1 cellular context compared by ENCODE assay signal in the genomic region with DNA sequence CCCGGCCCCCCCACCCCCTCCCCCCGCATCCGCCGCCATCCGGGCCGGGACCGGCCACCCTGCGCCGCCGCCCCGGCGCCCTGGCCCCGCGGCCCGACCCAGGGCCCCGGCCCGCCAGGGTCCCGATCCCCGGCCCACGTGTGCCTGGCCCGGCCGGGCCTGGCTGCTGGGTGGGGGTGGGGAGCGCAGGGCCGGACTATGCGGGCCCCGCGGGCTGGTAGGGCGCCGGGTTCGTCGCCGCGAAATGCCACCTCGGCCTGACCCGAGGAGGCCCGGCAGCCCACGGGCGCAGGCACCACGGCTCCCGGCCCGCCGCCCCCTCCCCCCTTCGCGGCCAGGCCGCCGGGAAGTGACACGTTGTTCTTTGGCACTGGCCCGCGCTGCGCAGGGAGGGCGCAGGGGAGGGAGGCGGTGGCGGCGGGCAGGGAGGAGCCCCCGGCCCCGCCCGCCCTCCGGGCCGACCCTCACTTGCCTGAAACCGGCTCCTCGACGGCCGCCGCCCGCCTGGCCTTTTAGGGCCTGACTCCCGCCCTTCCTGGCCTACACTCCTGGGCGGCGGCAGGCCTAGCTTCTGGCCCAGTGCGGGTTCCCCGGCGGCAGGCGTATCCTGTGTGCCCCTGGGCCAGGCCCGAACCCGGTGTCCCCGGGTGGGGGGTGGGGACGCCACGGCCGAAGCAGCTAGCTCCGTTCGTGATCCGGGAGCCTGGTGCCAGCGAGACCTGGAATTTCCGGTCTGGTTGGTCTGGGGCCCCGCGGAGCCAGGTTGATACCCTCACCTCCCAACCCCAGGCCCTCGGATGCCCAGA.
TF ChIP-seq lines count a peak whose summit lies in the region.

No MANE protein-coding gene starts in this region.

TF ChIP-seq in liver, 16 proteins besides CTCF, POLR2A, EP300 and RAD21:
- TF ChIP-seq, protein P1, sequence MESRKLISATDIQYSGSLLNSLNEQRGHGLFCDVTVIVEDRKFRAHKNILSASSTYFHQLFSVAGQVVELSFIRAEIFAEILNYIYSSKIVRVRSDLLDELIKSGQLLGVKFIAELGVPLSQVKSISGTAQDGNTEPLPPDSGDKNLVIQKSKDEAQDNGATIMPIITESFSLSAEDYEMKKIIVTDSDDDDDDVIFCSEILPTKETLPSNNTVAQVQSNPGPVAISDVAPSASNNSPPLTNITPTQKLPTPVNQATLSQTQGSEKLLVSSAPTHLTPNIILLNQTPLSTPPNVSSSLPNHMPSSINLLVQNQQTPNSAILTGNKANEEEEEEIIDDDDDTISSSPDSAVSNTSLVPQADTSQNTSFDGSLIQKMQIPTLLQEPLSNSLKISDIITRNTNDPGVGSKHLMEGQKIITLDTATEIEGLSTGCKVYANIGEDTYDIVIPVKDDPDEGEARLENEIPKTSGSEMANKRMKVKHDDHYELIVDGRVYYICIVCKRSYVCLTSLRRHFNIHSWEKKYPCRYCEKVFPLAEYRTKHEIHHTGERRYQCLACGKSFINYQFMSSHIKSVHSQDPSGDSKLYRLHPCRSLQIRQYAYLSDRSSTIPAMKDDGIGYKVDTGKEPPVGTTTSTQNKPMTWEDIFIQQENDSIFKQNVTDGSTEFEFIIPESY (IDR thresholded peaks at IDR 0.05), result no peak
- TF ChIP-seq NR2F2 (IDR thresholded peaks at IDR 0.05) (no peak), HNF4A (conservative IDR thresholded peaks at IDR 0.05) (no peak), SP1 (IDR thresholded peaks at IDR 0.05) (peak; percentile 4), RXRA (IDR thresholded peaks at IDR 0.05) (no peak), JUND (IDR thresholded peaks at IDR 0.05) (no peak), HNF4G (IDR thresholded peaks at IDR 0.05) (no peak), GABPA (IDR thresholded peaks at IDR 0.05 in 1 of 2, conservative IDR thresholded peaks at IDR 0.05 in 1 of 2) (no peak), FOXA2 (IDR thresholded peaks at IDR 0.05) (no peak), EGR1 (IDR thresholded peaks at IDR 0.05; ENCODE audit: low read depth in 2 of 2) (no peak), TAF1 (conservative IDR thresholded peaks at IDR 0.05) (no peak), FOXA1 (IDR thresholded peaks at IDR 0.05) (no peak)
- TF ChIP-seq, protein P2, sequence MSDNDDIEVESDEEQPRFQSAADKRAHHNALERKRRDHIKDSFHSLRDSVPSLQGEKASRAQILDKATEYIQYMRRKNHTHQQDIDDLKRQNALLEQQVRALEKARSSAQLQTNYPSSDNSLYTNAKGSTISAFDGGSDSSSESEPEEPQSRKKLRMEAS (IDR thresholded peaks at IDR 0.05), result no peak
- TF ChIP-seq, protein P3, sequence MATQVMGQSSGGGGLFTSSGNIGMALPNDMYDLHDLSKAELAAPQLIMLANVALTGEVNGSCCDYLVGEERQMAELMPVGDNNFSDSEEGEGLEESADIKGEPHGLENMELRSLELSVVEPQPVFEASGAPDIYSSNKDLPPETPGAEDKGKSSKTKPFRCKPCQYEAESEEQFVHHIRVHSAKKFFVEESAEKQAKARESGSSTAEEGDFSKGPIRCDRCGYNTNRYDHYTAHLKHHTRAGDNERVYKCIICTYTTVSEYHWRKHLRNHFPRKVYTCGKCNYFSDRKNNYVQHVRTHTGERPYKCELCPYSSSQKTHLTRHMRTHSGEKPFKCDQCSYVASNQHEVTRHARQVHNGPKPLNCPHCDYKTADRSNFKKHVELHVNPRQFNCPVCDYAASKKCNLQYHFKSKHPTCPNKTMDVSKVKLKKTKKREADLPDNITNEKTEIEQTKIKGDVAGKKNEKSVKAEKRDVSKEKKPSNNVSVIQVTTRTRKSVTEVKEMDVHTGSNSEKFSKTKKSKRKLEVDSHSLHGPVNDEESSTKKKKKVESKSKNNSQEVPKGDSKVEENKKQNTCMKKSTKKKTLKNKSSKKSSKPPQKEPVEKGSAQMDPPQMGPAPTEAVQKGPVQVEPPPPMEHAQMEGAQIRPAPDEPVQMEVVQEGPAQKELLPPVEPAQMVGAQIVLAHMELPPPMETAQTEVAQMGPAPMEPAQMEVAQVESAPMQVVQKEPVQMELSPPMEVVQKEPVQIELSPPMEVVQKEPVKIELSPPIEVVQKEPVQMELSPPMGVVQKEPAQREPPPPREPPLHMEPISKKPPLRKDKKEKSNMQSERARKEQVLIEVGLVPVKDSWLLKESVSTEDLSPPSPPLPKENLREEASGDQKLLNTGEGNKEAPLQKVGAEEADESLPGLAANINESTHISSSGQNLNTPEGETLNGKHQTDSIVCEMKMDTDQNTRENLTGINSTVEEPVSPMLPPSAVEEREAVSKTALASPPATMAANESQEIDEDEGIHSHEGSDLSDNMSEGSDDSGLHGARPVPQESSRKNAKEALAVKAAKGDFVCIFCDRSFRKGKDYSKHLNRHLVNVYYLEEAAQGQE (IDR thresholded peaks at IDR 0.05), result peak; percentile 19
